In the genomic region with DNA sequence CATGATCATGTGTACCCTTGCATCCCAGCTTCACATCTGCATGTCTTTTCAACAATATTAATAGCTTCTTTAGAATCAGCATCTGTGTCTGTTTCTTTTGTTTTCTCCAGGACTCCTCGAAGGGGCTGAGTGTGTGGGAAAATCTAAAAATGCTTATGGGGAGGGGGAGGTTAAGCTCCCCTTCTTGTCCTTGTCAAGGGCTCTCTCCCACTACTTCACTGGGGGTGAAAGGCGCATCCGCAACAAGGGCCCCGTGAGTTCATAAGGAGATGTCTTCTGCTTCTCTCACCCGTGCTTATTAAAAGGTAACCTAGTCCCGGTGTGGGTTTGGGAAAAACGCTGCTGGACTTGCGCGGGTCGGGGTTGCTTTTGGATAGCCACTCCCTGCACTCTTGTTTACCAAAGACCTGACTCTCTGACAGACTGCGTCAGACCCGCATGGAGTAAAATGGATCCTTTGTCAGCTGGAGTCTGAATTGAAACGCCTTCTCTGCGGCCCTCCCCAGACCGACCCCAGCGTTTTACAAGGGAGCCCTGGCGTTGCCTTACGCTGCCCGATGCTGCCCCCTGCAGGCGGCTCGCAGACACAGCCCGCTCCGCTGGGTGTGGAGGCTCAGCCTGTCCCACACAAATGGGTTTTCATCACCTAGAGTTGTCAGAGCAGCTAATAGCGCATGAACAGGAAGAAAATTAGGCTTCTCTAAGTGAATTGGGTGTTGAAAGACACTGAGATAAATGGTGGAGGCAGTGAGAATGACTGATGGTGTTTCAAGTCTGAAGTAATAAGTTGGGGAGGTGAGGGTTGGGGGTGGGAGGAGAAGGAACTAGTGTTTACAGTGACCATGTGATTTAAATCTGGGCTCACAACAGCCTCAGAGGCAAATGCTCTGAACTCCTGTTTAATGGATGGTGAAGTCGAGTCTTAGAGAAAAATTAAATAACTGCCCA, we compare ENCODE assay signal across 8 cellular contexts. TPM values are rescaled to one million over a fixed set of nuclear protein-coding genes. Genes with fewer than 3 reads are reported as not detected.
DNase-seq lines count a peak whose midpoint lies in the region; ATAC-seq lines count a peak whose summit lies in the region.

No MANE protein-coding gene starts in this region.

- H3K4me3 ChIP-seq in BLaER1 (no peak overlapping the region), duodenal mucosa (ENCODE audit: low read depth in 1 of 2, low read length in 2 of 2) (peak overlapping the region; percentile 33 to 38)

- H3K36me3 ChIP-seq in BLaER1 (no peaks in the 10 kb centered on the region), duodenal mucosa (ENCODE audit: control insufficient read depth in 1 of 2, insufficient read depth in 2 of 2, low read length in 2 of 2) (no peaks in the 10 kb centered on the region)

- H3K4me3 Mint-ChIP-seq in activated CD4-positive, alpha-beta memory T cell treated with anti-CD3 and anti-CD28 coated beads, Interleukin-2, amount 10 ng/mL, durations not matched to agents 7 days and 5 days = peak overlapping the region; percentile 51

- POLR2A ChIA-PET in activated CD4-positive, alpha-beta memory T cell treated with anti-CD3 and anti-CD28 coated beads, Interleukin-2, amount 10 ng/mL, durations not matched to agents 7 days and 5 days (lab: Charles Lee) = interaction anchor here (0.8 to 13.6 kb wide), 20 partner anchors 8 to 640 kb away, joined by 3 to 322 read pairs (median 11); a partner anchor contains a TSS

- CTCF ChIA-PET in activated CD4-positive, alpha-beta memory T cell treated with anti-CD3 and anti-CD28 coated beads, Interleukin-2, amount 10 ng/mL, durations not matched to agents 7 days and 5 days (lab: Charles Lee) = interaction anchor here (0.6 to 8.1 kb wide), 34 partner anchors 9 to 626 kb away, joined by 3 to 149 read pairs (median 9); a partner anchor contains a TSS

- H3K4me2 ChIP-seq in BLaER1 = peak overlapping the region; percentile 67

- H3K27me3 ChIP-seq in BLaER1 (no peaks in the 10 kb centered on the region), duodenal mucosa (ENCODE audit: control insufficient read depth in 1 of 2, insufficient read depth in 2 of 2, low read length in 2 of 2) (no peaks in the 10 kb centered on the region)

- DNase-seq in NCI-H748 (lab: John Stamatoyannopoulos, UW; ENCODE audit: unreplicated experiment) (peak; percentile 86), lung microvascular endothelial cell (ENCODE audit: low read depth in 2 of 2) (peak; percentile 86 to 91)
- DNase-seq in activated CD4-positive, alpha-beta memory T cell treated with anti-CD3 and anti-CD28 coated beads, Interleukin-2, amount 10 ng/mL, durations not matched to agents 7 days and 5 days = peak; percentile 91
- DNase-seq in stimulated activated CD8-positive, alpha-beta memory T cell treated with anti-CD3 and anti-CD28 coated beads, Interleukin-12 subunit alpha, Interleukin-12 subunit beta, amount 100 ng/mL, for 1 hour (ENCODE audit: low read depth) = peak; percentile 81

- H3K9ac ChIP-seq in BLaER1 = no peak overlapping the region; the same call in 1 of the 2 replicates
- no peak overlapping the region for H3K9ac ChIP-seq in duodenal mucosa (ENCODE audit: low read depth in 1 of 2, low read length in 2 of 2)

- peaks cover 18% of the 10 kb centered on the region for H3K27me3 Mint-ChIP-seq in activated CD4-positive, alpha-beta memory T cell treated with anti-CD3 and anti-CD28 coated beads, Interleukin-2, amount 10 ng/mL, durations not matched to agents 7 days and 5 days

- H3K36me3 Mint-ChIP-seq in activated CD4-positive, alpha-beta memory T cell treated with anti-CD3 and anti-CD28 coated beads, Interleukin-2, amount 10 ng/mL, durations not matched to agents 7 days and 5 days (ENCODE audit: low read depth) = no peaks in the 10 kb centered on the region

- peak overlapping the region; percentile 69 for H3K27ac Mint-ChIP-seq in activated CD4-positive, alpha-beta memory T cell treated with anti-CD3 and anti-CD28 coated beads, Interleukin-2, amount 10 ng/mL, durations not matched to agents 7 days and 5 days

- H3K4me1 ChIP-seq in BLaER1 (peaks cover 50% of the 10 kb centered on the region), duodenal mucosa (ENCODE audit: control insufficient read depth in 1 of 2, insufficient read depth in 2 of 2, low read length in 2 of 2) (peaks cover 5 to 15% of the 10 kb centered on the region in 2 donors)

- ATAC-seq in GM19395 (IDR thresholded peaks at IDR 0.05; ENCODE audit: unreplicated experiment) (peak; percentile 81), HG03571 (IDR thresholded peaks at IDR 0.05; ENCODE audit: unreplicated experiment) (peak; percentile 70)

- H3K27ac ChIP-seq in BLaER1 = no peak overlapping the region
- H3K27ac ChIP-seq in duodenal mucosa (ENCODE audit: low read depth, low read length) = no peak overlapping the region

- H3K9me3 ChIP-seq in BLaER1 (peaks cover 3% of the 10 kb centered on the region; the same call in 1 of the 2 replicates), duodenal mucosa (ENCODE audit: control insufficient read depth in 1 of 2, low read length in 2 of 2) (no peaks in the 10 kb centered on the region)

- H3K4me1 Mint-ChIP-seq in activated CD4-positive, alpha-beta memory T cell treated with anti-CD3 and anti-CD28 coated beads, Interleukin-2, amount 10 ng/mL, durations not matched to agents 7 days and 5 days = peaks cover 59% of the 10 kb centered on the region

- no peaks in the 10 kb centered on the region for H4K20me1 ChIP-seq in BLaER1

- no peaks in the 10 kb centered on the region for H3K9me3 Mint-ChIP-seq in activated CD4-positive, alpha-beta memory T cell treated with anti-CD3 and anti-CD28 coated beads, Interleukin-2, amount 10 ng/mL, durations not matched to agents 7 days and 5 days

RNA-seq across cellular contexts. Expression of a gene that starts 53.9 kb away (rescaled TPM):
- 10 to 100 TPM; 41.6 to 43.9 TPM for total RNA-seq in activated CD4-positive, alpha-beta memory T cell treated with anti-CD3 and anti-CD28 coated beads, Interleukin-2, amount 10 ng/mL, durations not matched to agents 7 days and 5 days
- 14.1 and 16.1 TPM in 2 replicates for total RNA-seq in lung microvascular endothelial cell
